In genomic region chr16:23702951-23703350, GRCh38 we compare ENCODE assay signal across 3 cellular contexts.
TF ChIP-seq lines count a peak whose summit lies in the region.

No MANE protein-coding gene starts in this region.

TF ChIP-seq in HepG2, 621 proteins besides CTCF, POLR2A, EP300 and RAD21:
- TF ChIP-seq KIAA2018 (CRISPR knock-in tag; IDR thresholded peaks at IDR 0.05; ENCODE audit: borderline replicate concordance) (no peak), RBAK (CRISPR knock-in tag; IDR thresholded peaks at IDR 0.05) (peak; percentile 96), GMEB1 (CRISPR knock-in tag; IDR thresholded peaks at IDR 0.05; ENCODE audit: borderline replicate concordance) (no peak), CHD4 (IDR thresholded peaks at IDR 0.05; ENCODE audit: borderline replicate concordance, low read length) (peak; percentile 65; the same call in 1 of the 2 replicates)

TF ChIP-seq in HEK293, 187 proteins besides CTCF, POLR2A, EP300 and RAD21:
- TF ChIP-seq ZNF555 (tag by site-specific recombination; conservative IDR thresholded peaks at IDR 0.05) (no peak), ZNF704 (tag by site-specific recombination; IDR thresholded peaks at IDR 0.05) (no peak), RBAK (tag by site-specific recombination; IDR thresholded peaks at IDR 0.05) (peak; percentile 95)
- TF ChIP-seq, protein P1, sequence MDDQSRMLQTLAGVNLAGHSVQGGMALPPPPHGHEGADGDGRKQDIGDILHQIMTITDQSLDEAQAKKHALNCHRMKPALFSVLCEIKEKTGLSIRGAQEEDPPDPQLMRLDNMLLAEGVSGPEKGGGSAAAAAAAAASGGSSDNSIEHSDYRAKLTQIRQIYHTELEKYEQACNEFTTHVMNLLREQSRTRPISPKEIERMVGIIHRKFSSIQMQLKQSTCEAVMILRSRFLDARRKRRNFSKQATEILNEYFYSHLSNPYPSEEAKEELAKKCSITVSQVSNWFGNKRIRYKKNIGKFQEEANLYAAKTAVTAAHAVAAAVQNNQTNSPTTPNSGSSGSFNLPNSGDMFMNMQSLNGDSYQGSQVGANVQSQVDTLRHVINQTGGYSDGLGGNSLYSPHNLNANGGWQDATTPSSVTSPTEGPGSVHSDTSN (CRISPR knock-in tag; IDR thresholded peaks at IDR 0.05), result no peak

TF ChIP-seq in K562, 482 proteins besides CTCF, POLR2A, EP300 and RAD21:
- TF ChIP-seq TRIM28 (IDR thresholded peaks at IDR 0.05), result peak; percentile 83
- TF ChIP-seq CBFA2T3 (IDR thresholded peaks at IDR 0.05), result no peak
- no peak for TF ChIP-seq FOXA3 (CRISPR knock-in tag; conservative IDR thresholded peaks at IDR 0.05 in 1 of 2, IDR thresholded peaks at IDR 0.05 in 1 of 2)
- TF ChIP-seq, protein P2, sequence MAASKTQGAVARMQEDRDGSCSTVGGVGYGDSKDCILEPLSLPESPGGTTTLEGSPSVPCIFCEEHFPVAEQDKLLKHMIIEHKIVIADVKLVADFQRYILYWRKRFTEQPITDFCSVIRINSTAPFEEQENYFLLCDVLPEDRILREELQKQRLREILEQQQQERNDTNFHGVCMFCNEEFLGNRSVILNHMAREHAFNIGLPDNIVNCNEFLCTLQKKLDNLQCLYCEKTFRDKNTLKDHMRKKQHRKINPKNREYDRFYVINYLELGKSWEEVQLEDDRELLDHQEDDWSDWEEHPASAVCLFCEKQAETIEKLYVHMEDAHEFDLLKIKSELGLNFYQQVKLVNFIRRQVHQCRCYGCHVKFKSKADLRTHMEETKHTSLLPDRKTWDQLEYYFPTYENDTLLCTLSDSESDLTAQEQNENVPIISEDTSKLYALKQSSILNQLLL (CRISPR knock-in tag; IDR thresholded peaks at IDR 0.05; ENCODE audit: borderline replicate concordance), result no peak
- no peak for TF ChIP-seq ELF4 (CRISPR knock-in tag; IDR thresholded peaks at IDR 0.05)
- no peak for TF ChIP-seq ZNF124 (CRISPR knock-in tag; IDR thresholded peaks at IDR 0.05)
- no peak for TF ChIP-seq YBX1 (IDR thresholded peaks at IDR 0.05)
- TF ChIP-seq RBM25 (IDR thresholded peaks at IDR 0.05; ENCODE audit: low read depth, low read length, severe bottlenecking), result peak; percentile 86
- TF ChIP-seq MAFG (tag; conservative IDR thresholded peaks at IDR 0.05), result no peak
- TF ChIP-seq, protein P3, sequence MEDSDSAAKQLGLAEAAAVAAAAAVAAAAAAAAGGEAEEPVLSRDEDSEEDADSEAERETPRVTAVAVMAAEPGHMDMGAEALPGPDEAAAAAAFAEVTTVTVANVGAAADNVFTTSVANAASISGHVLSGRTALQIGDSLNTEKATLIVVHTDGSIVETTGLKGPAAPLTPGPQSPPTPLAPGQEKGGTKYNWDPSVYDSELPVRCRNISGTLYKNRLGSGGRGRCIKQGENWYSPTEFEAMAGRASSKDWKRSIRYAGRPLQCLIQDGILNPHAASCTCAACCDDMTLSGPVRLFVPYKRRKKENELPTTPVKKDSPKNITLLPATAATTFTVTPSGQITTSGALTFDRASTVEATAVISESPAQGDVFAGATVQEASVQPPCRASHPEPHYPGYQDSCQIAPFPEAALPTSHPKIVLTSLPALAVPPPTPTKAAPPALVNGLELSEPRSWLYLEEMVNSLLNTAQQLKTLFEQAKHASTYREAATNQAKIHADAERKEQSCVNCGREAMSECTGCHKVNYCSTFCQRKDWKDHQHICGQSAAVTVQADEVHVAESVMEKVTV (CRISPR knock-in tag; IDR thresholded peaks at IDR 0.05), result no peak
- TF ChIP-seq BCOR (IDR thresholded peaks at IDR 0.05), result peak; percentile 94
- peak; percentile 77 for TF ChIP-seq ADNP (tag; IDR thresholded peaks at IDR 0.05)
- TF ChIP-seq SUPT5H (IDR thresholded peaks at IDR 0.05), result no peak
- TF ChIP-seq DDX20 (tag; IDR thresholded peaks at IDR 0.05; ENCODE audit: low read depth), result no peak
- no peak for TF ChIP-seq TFAM (CRISPR knock-in tag; conservative IDR thresholded peaks at IDR 0.05)
- peak in 1 of 2 experiments; percentile 86; a peak in 2 of 3 replicates for TF ChIP-seq CBX3 (IDR thresholded peaks at IDR 0.05; ENCODE audit: borderline replicate concordance in 1 of 2, low read length in 2 of 2)
- no peak for TF ChIP-seq CEBPZ (IDR thresholded peaks at IDR 0.05; ENCODE audit: borderline replicate concordance, low read depth, low read length)
- no peak for TF ChIP-seq FOSL1 (tag; conservative IDR thresholded peaks at IDR 0.05)
- TF ChIP-seq TRIM24 (IDR thresholded peaks at IDR 0.05), result peak in 1 of 2 experiments; percentile 37; a peak in 1 of 4 replicates
- TF ChIP-seq CBFA2T2 (conservative IDR thresholded peaks at IDR 0.05), result no peak
- TF ChIP-seq CHD4 (IDR thresholded peaks at IDR 0.05; ENCODE audit: insufficient read depth, insufficient replicate concordance, low read depth, low read length, poor library complexity, severe bottlenecking), result peak; percentile 29
- TF ChIP-seq SMAD3 (CRISPR knock-in tag; conservative IDR thresholded peaks at IDR 0.05), result no peak
- TF ChIP-seq, protein P4, sequence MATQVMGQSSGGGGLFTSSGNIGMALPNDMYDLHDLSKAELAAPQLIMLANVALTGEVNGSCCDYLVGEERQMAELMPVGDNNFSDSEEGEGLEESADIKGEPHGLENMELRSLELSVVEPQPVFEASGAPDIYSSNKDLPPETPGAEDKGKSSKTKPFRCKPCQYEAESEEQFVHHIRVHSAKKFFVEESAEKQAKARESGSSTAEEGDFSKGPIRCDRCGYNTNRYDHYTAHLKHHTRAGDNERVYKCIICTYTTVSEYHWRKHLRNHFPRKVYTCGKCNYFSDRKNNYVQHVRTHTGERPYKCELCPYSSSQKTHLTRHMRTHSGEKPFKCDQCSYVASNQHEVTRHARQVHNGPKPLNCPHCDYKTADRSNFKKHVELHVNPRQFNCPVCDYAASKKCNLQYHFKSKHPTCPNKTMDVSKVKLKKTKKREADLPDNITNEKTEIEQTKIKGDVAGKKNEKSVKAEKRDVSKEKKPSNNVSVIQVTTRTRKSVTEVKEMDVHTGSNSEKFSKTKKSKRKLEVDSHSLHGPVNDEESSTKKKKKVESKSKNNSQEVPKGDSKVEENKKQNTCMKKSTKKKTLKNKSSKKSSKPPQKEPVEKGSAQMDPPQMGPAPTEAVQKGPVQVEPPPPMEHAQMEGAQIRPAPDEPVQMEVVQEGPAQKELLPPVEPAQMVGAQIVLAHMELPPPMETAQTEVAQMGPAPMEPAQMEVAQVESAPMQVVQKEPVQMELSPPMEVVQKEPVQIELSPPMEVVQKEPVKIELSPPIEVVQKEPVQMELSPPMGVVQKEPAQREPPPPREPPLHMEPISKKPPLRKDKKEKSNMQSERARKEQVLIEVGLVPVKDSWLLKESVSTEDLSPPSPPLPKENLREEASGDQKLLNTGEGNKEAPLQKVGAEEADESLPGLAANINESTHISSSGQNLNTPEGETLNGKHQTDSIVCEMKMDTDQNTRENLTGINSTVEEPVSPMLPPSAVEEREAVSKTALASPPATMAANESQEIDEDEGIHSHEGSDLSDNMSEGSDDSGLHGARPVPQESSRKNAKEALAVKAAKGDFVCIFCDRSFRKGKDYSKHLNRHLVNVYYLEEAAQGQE (CRISPR knock-in tag; IDR thresholded peaks at IDR 0.05; ENCODE audit: low read depth), result no peak
- TF ChIP-seq KDM1A (IDR thresholded peaks at IDR 0.05), result peak; percentile 61 to 69; a peak in 3 of 4 replicates
